Comparison of ENCODE assay signal across 12 cellular contexts in the genomic region with DNA sequence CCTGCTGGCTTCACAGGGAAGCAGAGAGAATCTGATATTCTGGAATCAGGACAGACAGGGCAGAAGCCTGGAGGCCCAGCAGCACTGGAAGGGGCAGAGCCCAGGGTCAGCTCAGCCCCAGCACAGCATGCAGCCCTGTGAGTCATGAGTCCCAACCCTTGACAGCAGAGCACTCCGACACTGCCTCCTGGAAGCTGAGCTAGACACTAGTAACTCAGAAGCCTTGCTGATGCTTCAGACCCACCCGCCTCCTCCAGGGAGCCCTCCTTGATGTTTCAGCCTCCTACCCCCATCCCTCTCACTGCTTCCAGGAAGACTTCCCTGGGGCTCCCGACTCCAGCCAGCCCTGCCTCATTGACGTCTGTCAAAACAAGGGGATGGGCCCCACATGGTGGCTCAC. TPM values are rescaled to one million over a fixed set of nuclear protein-coding genes. Genes with fewer than 3 reads are reported as not detected.
DNase-seq lines count a peak whose midpoint lies in the region; ATAC-seq, FAIRE-seq and TF ChIP-seq lines count a peak whose summit lies in the region.
"Had no signal": no experiment of that assay in that cellular context is flagged by ENCODE, and none has a peak within 500 bp of the region (broad histone marks: within the 10 kb centered on the region; RNA-seq: fewer than 3 reads in every experiment).

No MANE protein-coding gene starts in this region.

- TF ChIP-seq CTCF in AG10803 (conservative IDR thresholded peaks at IDR 0.05; ENCODE audit: low read length), result no peak
- TF ChIP-seq CTCF in astrocyte of the spinal cord (IDR thresholded peaks at IDR 0.05; ENCODE audit: low read depth, low read length), result no peak
- TF ChIP-seq CTCF in left lung (IDR thresholded peaks at IDR 0.05), result no peak
- TF ChIP-seq CTCF in kidney (IDR thresholded peaks at IDR 0.05; ENCODE audit: borderline replicate concordance, extremely low read depth, insufficient read depth), result no peak

- H3K36me3 ChIP-seq in left lung, result peaks cover 0 to 37% of the 10 kb centered on the region in 2 donors
- no peaks in the 10 kb centered on the region for H3K36me3 ChIP-seq in kidney (ENCODE audit: control insufficient read depth in 1 of 2, insufficient read depth in 2 of 2, low read length in 2 of 2)
- H3K36me3 ChIP-seq: right lobe of liver had no signal

- ATAC-seq in left lung, result peak; percentile 16
- no peak for ATAC-seq in HG03196 (IDR thresholded peaks at IDR 0.05; ENCODE audit: unreplicated experiment)
- no peak for ATAC-seq in HG02981 (IDR thresholded peaks at IDR 0.05; ENCODE audit: unreplicated experiment)
- no peak for ATAC-seq in HG03439 (IDR thresholded peaks at IDR 0.05; ENCODE audit: unreplicated experiment)

- no peaks in the 10 kb centered on the region for H3K27me3 ChIP-seq in left lung
- H3K27me3 ChIP-seq: right lobe of liver had no signal

- no peak for FAIRE-seq in kidney (lab: Jason Lieb, UNC)

- H3K9ac ChIP-seq in kidney (ENCODE audit: low read length in 2 of 2), result no peak overlapping the region

- H3K4me3 ChIP-seq in AG10803 (ENCODE audit: low read length) (no peak overlapping the region), astrocyte of the spinal cord (ENCODE audit: low read depth, low read length) (no peak overlapping the region), left lung (no peak overlapping the region), kidney (ENCODE audit: low read length in 2 of 2) (no peak overlapping the region)
- H3K4me3 ChIP-seq: right lobe of liver had no signal

- in situ Hi-C loops in astrocyte of the spinal cord (cut with HindIII; ENCODE audit: low sequenced_read_pairs), result no loop called here

- H3K4me1 ChIP-seq in left lung, result peaks cover 11 to 59% of the 10 kb centered on the region in 2 donors
- H3K4me1 ChIP-seq in kidney (ENCODE audit: control insufficient read depth in 1 of 2, insufficient read depth in 1 of 2, low read depth in 1 of 2, low read length in 2 of 2), result peaks cover 0 to 15% of the 10 kb centered on the region in 2 donors
- H3K4me1 ChIP-seq: Caco-2 had no signal

- H3K27ac ChIP-seq in left lung (peak overlapping the region in 1 of 2 donors; percentile 93), kidney (ENCODE audit: low read depth in 2 of 2, low read length in 2 of 2) (no peak overlapping the region)

- DNase-seq in AG10803 (ENCODE audit: low read depth), result peak; percentile 53
- DNase-seq in HK-2 (ENCODE audit: unreplicated experiment), result peak; percentile 54
- peak; percentile 82 for DNase-seq in astrocyte of the spinal cord (ENCODE audit: low read depth, low spot score)
- DNase-seq in left lung, result no peak
- DNase-seq in kidney, result no peak
- DNase-seq: activated CD4-positive, alpha-beta T cell treated with anti-CD3 and anti-CD28 coated beads for 48 hours; Caco-2; right lobe of liver had no signal

- intact Hi-C loops in left lung (cut with DNase I) (no loop called here), kidney (cut with DNase I) (no loop called here)

- H3K9me3 ChIP-seq in left lung, result no peaks in the 10 kb centered on the region
- H3K9me3 ChIP-seq in kidney (ENCODE audit: control insufficient read depth in 1 of 2, low read length in 2 of 2), result no peaks in the 10 kb centered on the region
- H3K9me3 ChIP-seq: Caco-2, right lobe of liver had no signal

RNA-seq across cellular contexts. Expression of a gene that starts 6.9 kb away (rescaled TPM):
- total RNA-seq in left lung (10 to 100 TPM in 1 of 2 donors, 1 to 10 TPM in 1; 3.9 to 13.4 TPM), kidney (6.0 TPM)
- polyA plus RNA-seq in kidney (ENCODE audit: insufficient read depth, low read depth, low replicate concordance), result 2.6 TPM

RNA-seq across cellular contexts. Expression of a gene that starts 30.3 kb away (rescaled TPM):
- 10 to 100 TPM in 1 of 2 donors, 1 to 10 TPM in 1; 3.9 to 12.1 TPM for total RNA-seq in left lung
- total RNA-seq in kidney, result 11.2 TPM
- 3.1 TPM for polyA plus RNA-seq in kidney (ENCODE audit: insufficient read depth, low read depth, low replicate concordance)
- total RNA-seq: SK-MEL-5 had no signal

RNA-seq across cellular contexts. Expression of a gene that starts 39.9 kb away (rescaled TPM):
- total RNA-seq in left lung (10 to 100 TPM; 30.6 to 31.8 TPM), kidney (41.5 TPM)
- 14.5 TPM for polyA plus RNA-seq in kidney (ENCODE audit: insufficient read depth, low read depth, low replicate concordance)

Comparison
In these comparisons a context has a peak if more than half of its experiments do, and no peak if none do; other contexts are left out.
1. DNase-seq: peak in AG10803 (single experiment), HK-2 (single experiment) and astrocyte of the spinal cord (single experiment); none in left lung (0 of 2) and kidney (single experiment).